26 cellular contexts compared by ENCODE assay signal in genomic region chr7:2000153-2000687, GRCh38.
DNase-seq lines count a peak whose midpoint lies in the region; ATAC-seq and TF ChIP-seq lines count a peak whose summit lies in the region.
"Had no signal": no experiment of that assay in that cellular context is flagged by ENCODE, and none has a peak within 500 bp of the region (broad histone marks: within the 10 kb centered on the region; RNA-seq: fewer than 3 reads in every experiment).

No MANE protein-coding gene starts in this region.

- no peak overlapping the region for H3K4me3 Mint-ChIP-seq in activated CD8-positive, alpha-beta T cell treated with anti-CD3 and anti-CD28 coated beads, Interleukin-2, amount 10 ng/mL, durations not matched to agents 7 days and 5 days
- no peak overlapping the region for H3K4me3 Mint-ChIP-seq in activated CD8-positive, alpha-beta T cell treated with anti-CD3 and anti-CD28 coated beads for 36 hours
- H3K4me3 Mint-ChIP-seq in activated B cell treated with CpG ODN at 0.5 μM for 24 hours, result peak overlapping the region; percentile 46
- no peak overlapping the region for H3K4me3 Mint-ChIP-seq in progenitor cell of endocrine pancreas (ENCODE audit: low read depth)
- H3K4me3 Mint-ChIP-seq: activated T-cell treated with anti-CD3 and anti-CD28 coated beads, Interleukin-2, amount 50 U/mL, for 24 hours had no signal

- no peaks in the 10 kb centered on the region for H3K9me3 Mint-ChIP-seq in activated CD8-positive, alpha-beta T cell treated with anti-CD3 and anti-CD28 coated beads, Interleukin-2, amount 10 ng/mL, durations not matched to agents 7 days and 5 days (ENCODE audit: insufficient read depth)
- no peaks in the 10 kb centered on the region for H3K9me3 Mint-ChIP-seq in activated CD8-positive, alpha-beta T cell treated with anti-CD3 and anti-CD28 coated beads for 36 hours
- H3K9me3 Mint-ChIP-seq in activated B cell treated with CpG ODN at 0.5 μM for 24 hours (no peaks in the 10 kb centered on the region), progenitor cell of endocrine pancreas (ENCODE audit: low read depth) (no peaks in the 10 kb centered on the region)
- H3K9me3 Mint-ChIP-seq: activated T-cell treated with anti-CD3 and anti-CD28 coated beads, Interleukin-2, amount 50 U/mL, for 24 hours had no signal

- ATAC-seq in activated CD8-positive, alpha-beta T cell treated with anti-CD3 and anti-CD28 coated beads, Interleukin-2, amount 10 ng/mL, durations not matched to agents 7 days and 5 days, result no peak
- no peak for ATAC-seq in activated CD8-positive, alpha-beta T cell treated with anti-CD3 and anti-CD28 coated beads for 36 hours
- no peak for ATAC-seq in activated B cell treated with CpG ODN at 0.5 μM for 24 hours (ENCODE audit: low read depth)
- ATAC-seq in GM19467 (IDR thresholded peaks at IDR 0.05; ENCODE audit: unreplicated experiment), result no peak
- ATAC-seq: heart right ventricle, Panc1 had no signal

- POLR2A ChIA-PET in activated CD8-positive, alpha-beta T cell treated with anti-CD3 and anti-CD28 coated beads, Interleukin-2, amount 10 ng/mL, durations not matched to agents 7 days and 5 days (lab: Charles Lee), result no interaction called here
- POLR2A ChIA-PET in activated CD8-positive, alpha-beta T cell treated with anti-CD3 and anti-CD28 coated beads for 36 hours (lab: Charles Lee), result no interaction called here
- POLR2A ChIA-PET in activated B cell treated with CpG ODN at 0.5 μM for 24 hours (lab: Charles Lee), result no interaction called here

- DNase-seq in activated CD8-positive, alpha-beta T cell treated with anti-CD3 and anti-CD28 coated beads, Interleukin-2, amount 10 ng/mL, durations not matched to agents 7 days and 5 days, result no peak
- no peak for DNase-seq in activated CD8-positive, alpha-beta T cell treated with anti-CD3 and anti-CD28 coated beads for 36 hours
- DNase-seq in activated B cell treated with CpG ODN at 0.5 μM for 24 hours (no peak), progenitor cell of endocrine pancreas (ENCODE audit: low spot score, unreplicated experiment) (no peak), amygdala (lab: John Stamatoyannopoulos, UW) (no peak)
- no peak for DNase-seq in activated T-cell treated with anti-CD3 and anti-CD28 coated beads, Interleukin-2, amount 50 U/mL, for 48 hours
- DNase-seq: 8988T; activated CD4-positive, CD25-positive, alpha-beta regulatory T cell treated with anti-CD3 and anti-CD28 coated beads, Interleukin-2, amount 50 U/mL, for 72 hours; activated naive CD4-positive, alpha-beta T cell; activated T-cell treated with anti-CD3 and anti-CD28 coated beads, Interleukin-2, amount 50 U/mL, for 24 hours; COR-L47; DMS79; GF-D8; GOT3; Karpas-422; NCI-H1694; NCI-H526; T-helper 1 cell had no signal

- peak overlapping the region; percentile 37 for H3K9ac ChIP-seq in iPS-15b (ENCODE audit: low read depth, low read length)

- H3K4me1 Mint-ChIP-seq in activated CD8-positive, alpha-beta T cell treated with anti-CD3 and anti-CD28 coated beads, Interleukin-2, amount 10 ng/mL, durations not matched to agents 7 days and 5 days (ENCODE audit: low read depth), result no peaks in the 10 kb centered on the region
- no peaks in the 10 kb centered on the region for H3K4me1 Mint-ChIP-seq in activated CD8-positive, alpha-beta T cell treated with anti-CD3 and anti-CD28 coated beads for 36 hours (ENCODE audit: low read depth)
- peaks cover 22% of the 10 kb centered on the region for H3K4me1 Mint-ChIP-seq in activated B cell treated with CpG ODN at 0.5 μM for 24 hours
- no peaks in the 10 kb centered on the region for H3K4me1 Mint-ChIP-seq in progenitor cell of endocrine pancreas (ENCODE audit: low read depth)

- intact Hi-C loops in activated CD8-positive, alpha-beta T cell treated with anti-CD3 and anti-CD28 coated beads for 36 hours (cut with micrococcal nuclease), result no loop called here
- intact Hi-C loops in activated B cell treated with CpG ODN at 0.5 μM for 24 hours (cut with micrococcal nuclease), result no loop called here

- H3K27ac Mint-ChIP-seq in activated CD8-positive, alpha-beta T cell treated with anti-CD3 and anti-CD28 coated beads, Interleukin-2, amount 10 ng/mL, durations not matched to agents 7 days and 5 days, result peak overlapping the region; percentile 63
- H3K27ac Mint-ChIP-seq in activated CD8-positive, alpha-beta T cell treated with anti-CD3 and anti-CD28 coated beads for 36 hours, result no peak overlapping the region
- H3K27ac Mint-ChIP-seq in activated B cell treated with CpG ODN at 0.5 μM for 24 hours (no peak overlapping the region), progenitor cell of endocrine pancreas (peak overlapping the region; percentile 25)
- H3K27ac Mint-ChIP-seq: activated T-cell treated with anti-CD3 and anti-CD28 coated beads, Interleukin-2, amount 50 U/mL, for 24 hours had no signal

- H3K9me3 ChIP-seq in iPS-15b (ENCODE audit: control insufficient read depth, insufficient read depth, low read length), result no peaks in the 10 kb centered on the region
- H3K9me3 ChIP-seq: ascending aorta, heart right ventricle, prostate gland, SJSA1 had no signal

- no peaks in the 10 kb centered on the region for H3K4me1 ChIP-seq in iPS-15b (ENCODE audit: control insufficient read depth, insufficient read depth, low read length)
- H3K4me1 ChIP-seq: ascending aorta, heart right ventricle, prostate gland, SJSA1 had no signal

- no peak overlapping the region for H3K4me3 ChIP-seq in iPS-15b (ENCODE audit: low read depth, low read length)
- H3K4me3 ChIP-seq: ascending aorta, dorsolateral prefrontal cortex, heart right ventricle, prostate gland, SJSA1 had no signal

- H3K27me3 Mint-ChIP-seq in activated CD8-positive, alpha-beta T cell treated with anti-CD3 and anti-CD28 coated beads, Interleukin-2, amount 10 ng/mL, durations not matched to agents 7 days and 5 days (ENCODE audit: low read depth), result no peaks in the 10 kb centered on the region
- H3K27me3 Mint-ChIP-seq in activated CD8-positive, alpha-beta T cell treated with anti-CD3 and anti-CD28 coated beads for 36 hours, result no peaks in the 10 kb centered on the region
- H3K27me3 Mint-ChIP-seq in activated B cell treated with CpG ODN at 0.5 μM for 24 hours (no peaks in the 10 kb centered on the region), progenitor cell of endocrine pancreas (no peaks in the 10 kb centered on the region)
- H3K27me3 Mint-ChIP-seq: activated T-cell treated with anti-CD3 and anti-CD28 coated beads, Interleukin-2, amount 50 U/mL, for 24 hours had no signal

- no peak for TF ChIP-seq CTCF in activated CD8-positive, alpha-beta T cell treated with anti-CD3 and anti-CD28 coated beads for 36 hours (IDR thresholded peaks at IDR 0.05)
- TF ChIP-seq CTCF in activated B cell treated with CpG ODN at 0.5 μM for 24 hours (IDR thresholded peaks at IDR 0.05) (no peak), progenitor cell of endocrine pancreas (IDR thresholded peaks at IDR 0.05; ENCODE audit: unreplicated experiment) (no peak)

- no peaks in the 10 kb centered on the region for H3K36me3 Mint-ChIP-seq in activated CD8-positive, alpha-beta T cell treated with anti-CD3 and anti-CD28 coated beads, Interleukin-2, amount 10 ng/mL, durations not matched to agents 7 days and 5 days (ENCODE audit: low read depth)
- no peaks in the 10 kb centered on the region for H3K36me3 Mint-ChIP-seq in activated CD8-positive, alpha-beta T cell treated with anti-CD3 and anti-CD28 coated beads for 36 hours (ENCODE audit: low read depth)
- H3K36me3 Mint-ChIP-seq in activated B cell treated with CpG ODN at 0.5 μM for 24 hours (ENCODE audit: low read depth), result peaks cover 14% of the 10 kb centered on the region
- H3K36me3 Mint-ChIP-seq in progenitor cell of endocrine pancreas (ENCODE audit: insufficient read depth), result peaks cover 2% of the 10 kb centered on the region

- CTCF ChIA-PET in activated CD8-positive, alpha-beta T cell treated with anti-CD3 and anti-CD28 coated beads, Interleukin-2, amount 10 ng/mL, durations not matched to agents 7 days and 5 days (lab: Charles Lee), result no interaction called here
- CTCF ChIA-PET in activated CD8-positive, alpha-beta T cell treated with anti-CD3 and anti-CD28 coated beads for 36 hours (lab: Charles Lee), result no interaction called here
- CTCF ChIA-PET in activated B cell treated with CpG ODN at 0.5 μM for 24 hours (lab: Charles Lee), result no interaction called here

- H3K36me3 ChIP-seq in iPS-15b (ENCODE audit: control insufficient read depth, insufficient read depth, low read length), result peaks cover 15% of the 10 kb centered on the region
- H3K36me3 ChIP-seq: prostate gland, SJSA1 had no signal

- H3K27me3 ChIP-seq in iPS-15b (ENCODE audit: control insufficient read depth, insufficient read depth, low read length), result no peaks in the 10 kb centered on the region
- H3K27me3 ChIP-seq: ascending aorta, dorsolateral prefrontal cortex, heart right ventricle, SJSA1 had no signal

Comparison
In these comparisons a context has a peak if more than half of its experiments do, and no peak if none do; other contexts are left out.
1. H3K27ac Mint-ChIP-seq: peak in activated CD8-positive, alpha-beta T cell treated with anti-CD3 and anti-CD28 coated beads, Interleukin-2, amount 10 ng/mL, durations not matched to agents 7 days and 5 days (single experiment) and progenitor cell of endocrine pancreas (single experiment); none in activated CD8-positive, alpha-beta T cell treated with anti-CD3 and anti-CD28 coated beads for 36 hours (single experiment) and activated B cell treated with CpG ODN at 0.5 μM for 24 hours (single experiment).